9 cellular contexts compared by ENCODE assay signal in the genomic region with DNA sequence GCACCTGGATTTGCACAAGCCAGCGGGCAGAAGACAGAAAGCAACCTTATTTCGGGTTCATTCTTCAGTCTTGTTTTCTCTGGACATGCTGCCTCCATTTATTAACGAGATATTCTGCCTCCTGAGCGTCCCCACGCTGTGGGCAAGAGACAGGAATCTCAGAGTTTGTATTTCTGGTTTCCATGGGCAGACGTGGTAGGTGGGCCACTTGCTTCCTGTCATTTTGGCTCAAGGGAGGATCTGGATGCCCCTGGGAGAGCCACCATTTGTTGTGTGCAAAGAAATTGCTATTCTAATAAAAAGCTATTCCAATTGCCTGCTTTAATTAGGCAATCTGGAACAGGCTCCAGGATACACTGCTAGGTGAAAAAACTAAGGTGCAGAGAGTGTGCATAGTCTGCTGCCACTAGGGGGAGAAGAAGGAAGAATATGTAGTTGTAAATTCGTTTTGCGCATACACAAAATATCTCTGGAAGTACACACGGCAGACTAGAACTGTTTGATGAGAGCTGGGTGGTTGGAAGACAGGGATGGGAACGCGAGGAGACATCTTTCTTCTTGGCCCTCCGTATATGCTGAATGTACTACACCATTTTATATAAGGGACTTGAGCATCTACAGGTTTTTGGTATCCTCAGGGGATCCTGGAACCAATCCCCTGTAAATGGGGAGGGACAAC. TPM values are rescaled to one million over a fixed set of nuclear protein-coding genes. Genes with fewer than 3 reads are reported as not detected.
DNase-seq lines count a peak whose midpoint lies in the region; ATAC-seq, FAIRE-seq and TF ChIP-seq lines count a peak whose summit lies in the region.
"Had no signal": no experiment of that assay in that cellular context is flagged by ENCODE, and none has a peak within 500 bp of the region (broad histone marks: within the 10 kb centered on the region; RNA-seq: fewer than 3 reads in every experiment).

No MANE protein-coding gene starts in this region.

- no peaks in the 10 kb centered on the region for H3K36me3 Mint-ChIP-seq in activated T-cell treated with anti-CD3 and anti-CD28 coated beads, Interleukin-2, amount 50 U/mL, for 4 hours (ENCODE audit: insufficient read depth)

- no peak overlapping the region for H3K4me2 ChIP-seq in keratinocyte (ENCODE audit: control insufficient read depth, extremely low read depth, insufficient read depth, low read depth, low read length)

- TF ChIP-seq CTCF in astrocyte of the cerebellum (IDR thresholded peaks at IDR 0.05; ENCODE audit: low read depth, low read length, missing control alignments), result peak; percentile 79
- peak; percentile 57 to 72 (median 70) for TF ChIP-seq CTCF in keratinocyte (optimal IDR thresholded peaks at IDR 0.05 in 1 of 3, IDR thresholded peaks at IDR 0.05 in 1 of 3, conservative IDR thresholded peaks at IDR 0.05 in 1 of 3; ENCODE audit: extremely low read depth in 1 of 3, insufficient read depth in 2 of 3, low read length in 3 of 3)
- peak; percentile 30 to 53 (median 45) for TF ChIP-seq CTCF in tibial nerve (IDR thresholded peaks at IDR 0.05)

- H3K27me3 ChIP-seq in keratinocyte (ENCODE audit: control insufficient read depth, extremely low read depth, insufficient read depth, low read length), result peaks cover 3% of the 10 kb centered on the region
- H3K27me3 ChIP-seq in tibial nerve, result no peaks in the 10 kb centered on the region

- dilution Hi-C loops in keratinocyte (cut with MboI; ENCODE audit: extremely low pct_ligation_motif_present, low sequenced_read_pairs), result no loop called here

- in situ Hi-C loops in astrocyte of the cerebellum (cut with HindIII; ENCODE audit: low sequenced_read_pairs), result no loop called here

- no peaks in the 10 kb centered on the region for H3K9me1 ChIP-seq in keratinocyte (ENCODE audit: control insufficient read depth, extremely low read depth, insufficient read depth, low read length)

- no peaks in the 10 kb centered on the region for H4K20me1 ChIP-seq in keratinocyte (ENCODE audit: control insufficient read depth, extremely low read depth, insufficient read depth, low read length)

- no peaks in the 10 kb centered on the region for H3K9me3 ChIP-seq in keratinocyte (ENCODE audit: control insufficient read depth, low read depth, low read length)
- no peaks in the 10 kb centered on the region for H3K9me3 ChIP-seq in tibial nerve

- no peak for TF ChIP-seq EP300 in tibial nerve (IDR thresholded peaks at IDR 0.05)

- peaks cover 7% of the 10 kb centered on the region for H3K27me3 Mint-ChIP-seq in activated T-cell treated with anti-CD3 and anti-CD28 coated beads, Interleukin-2, amount 50 U/mL, for 4 hours (ENCODE audit: low read depth)

- no peaks in the 10 kb centered on the region for H3K79me2 ChIP-seq in keratinocyte (ENCODE audit: control insufficient read depth, insufficient read depth, low read length)

- H3K27ac ChIP-seq in keratinocyte (ENCODE audit: control insufficient read depth, insufficient read depth, low read length) (no peak overlapping the region), tibial nerve (no peak overlapping the region)

- H3K4me1 ChIP-seq in keratinocyte (ENCODE audit: control insufficient read depth, extremely low read depth, insufficient read depth, low read length) (no peaks in the 10 kb centered on the region), tibial nerve (no peaks in the 10 kb centered on the region)

- H2AFZ ChIP-seq in keratinocyte (ENCODE audit: control insufficient read depth, low read length), result no peak overlapping the region

- TF ChIP-seq POLR2A in tibial nerve (IDR thresholded peaks at IDR 0.05), result no peak

- peak; percentile 53 for FAIRE-seq in keratinocyte (lab: Jason Lieb, UNC)
- FAIRE-seq: colon had no signal

- 51 to 64% methylated on average over 12 of the region's 12 CpGs for WGBS in tibial nerve, 2 donors

- H3K4me3 ChIP-seq in astrocyte of the cerebellum (ENCODE audit: low read depth, low read length) (no peak overlapping the region), keratinocyte (ENCODE audit: control insufficient read depth in 2 of 3, extremely low read depth in 1 of 3, insufficient read depth in 2 of 3, low read depth in 1 of 3, low read length in 3 of 3) (no peak overlapping the region), tibial nerve (no peak overlapping the region)

- peak; percentile 38 to 62 for ATAC-seq in activated T-cell treated with anti-CD3 and anti-CD28 coated beads, Interleukin-2, amount 50 U/mL, for 4 hours
- ATAC-seq in HG02973 (IDR thresholded peaks at IDR 0.05; ENCODE audit: unreplicated experiment), result peak; percentile 69
- ATAC-seq in HG03025 (IDR thresholded peaks at IDR 0.05; ENCODE audit: low FRiP score, unreplicated experiment), result no peak

- H3K9me3 Mint-ChIP-seq in activated T-cell treated with anti-CD3 and anti-CD28 coated beads, Interleukin-2, amount 50 U/mL, for 4 hours, result no peaks in the 10 kb centered on the region

- no peak overlapping the region for H3K9ac ChIP-seq in keratinocyte (ENCODE audit: control insufficient read depth, extremely low read depth, insufficient read depth, low read length)

- no peaks in the 10 kb centered on the region for H3K4me1 Mint-ChIP-seq in activated T-cell treated with anti-CD3 and anti-CD28 coated beads, Interleukin-2, amount 50 U/mL, for 4 hours (ENCODE audit: low read depth)

- no peak for DNase-seq in activated T-cell treated with anti-CD3 and anti-CD28 coated beads, Interleukin-2, amount 50 U/mL, for 4 hours
- DNase-seq in activated T-cell treated with anti-CD3 and anti-CD28 coated beads for 4 hours (no peak), NCI-H82 (lab: John Stamatoyannopoulos, UW) (peak; percentile 75), astrocyte of the cerebellum (ENCODE audit: low read depth) (peak; percentile 40), keratinocyte (ENCODE audit: low read depth, low spot score) (peak; percentile 7), tibial nerve (ENCODE audit: low spot score in 2 of 2) (no peak)

- no peak overlapping the region for H3K4me3 Mint-ChIP-seq in activated T-cell treated with anti-CD3 and anti-CD28 coated beads, Interleukin-2, amount 50 U/mL, for 4 hours

- H3K36me3 ChIP-seq in keratinocyte (ENCODE audit: control insufficient read depth in 2 of 2, extremely low read depth in 1 of 2, insufficient read depth in 2 of 2, low read length in 2 of 2), result no peaks in the 10 kb centered on the region
- no peaks in the 10 kb centered on the region for H3K36me3 ChIP-seq in tibial nerve

RNA-seq across cellular contexts. Expression of gene SLC16A10, which starts 30.1 kb away (rescaled TPM):
- total RNA-seq in activated T-cell treated with anti-CD3 and anti-CD28 coated beads, Interleukin-2, amount 50 U/mL, for 4 hours, result 1 to 10 TPM; 4.1 to 6.0 (median 5.8) TPM
- 0.10 TPM in 1 of 3 replicates, not detected in the others for polyA plus RNA-seq in keratinocyte
- polyA plus RNA-seq in keratinocyte (2011; ENCODE audit: low read depth), result not detected
- polyA plus RNA-seq in keratinocyte (2011; cell fraction: cytosol; rRNA removed), result not detected in 2 replicates
- polyA plus RNA-seq in keratinocyte (2011; cell fraction: nucleus; rRNA removed), result not detected in 2 replicates
- polyA plus RNA-seq in keratinocyte (2012; ENCODE audit: low replicate concordance), result not detected in 2 replicates
- polyA minus RNA-seq in keratinocyte, result not detected in 3 replicates
- polyA minus RNA-seq in keratinocyte (2011; cell fraction: cytosol; rRNA and poly(A)+ RNA removed), result not detected
- not detected in 2 replicates for polyA minus RNA-seq in keratinocyte (2011; cell fraction: nucleus; rRNA and poly(A)+ RNA removed)
- total RNA-seq in tibial nerve, result 10 to 100 TPM in 1 of 4 donors, 1 to 10 TPM in 2, under 1 TPM in 1; 0.20 to 32.7 (median 1.3) TPM

Comparison
In these comparisons a context has a peak if more than half of its experiments do, and no peak if none do; other contexts are left out.
1. DNase-seq: peak in NCI-H82 (single experiment), astrocyte of the cerebellum (single experiment) and keratinocyte (single experiment); none in activated T-cell treated with anti-CD3 and anti-CD28 coated beads, Interleukin-2, amount 50 U/mL, for 4 hours (single experiment), activated T-cell treated with anti-CD3 and anti-CD28 coated beads for 4 hours (single experiment) and tibial nerve (0 of 2).
2. Peak in every context shown above with its lines, with median percentiles within 50 percentile points of each other: CTCF ChIP-seq.